Comparison of ENCODE assay signal across 12 cellular contexts in genomic region chr9:118529210-118529609, GRCh38.
DNase-seq lines count a peak whose midpoint lies in the region; ATAC-seq and TF ChIP-seq lines count a peak whose summit lies in the region.
"Had no signal": no experiment of that assay in that cellular context is flagged by ENCODE, and none has a peak within 500 bp of the region (broad histone marks: within the 10 kb centered on the region; RNA-seq: fewer than 3 reads in every experiment).

No MANE protein-coding gene starts in this region.

- H3K4me3 ChIP-seq in right atrium auricular region: no peak overlapping the region
- no peak overlapping the region for H3K4me3 ChIP-seq in effector memory CD4-positive, alpha-beta T cell (ENCODE audit: insufficient read depth, low read depth, low read length, poor library complexity, severe bottlenecking)

- H3K27ac ChIP-seq in right atrium auricular region: peak overlapping the region; percentile 35 to 84
- no peak overlapping the region for H3K27ac ChIP-seq in effector memory CD4-positive, alpha-beta T cell (ENCODE audit: insufficient read depth, low read length, poor library complexity, severe bottlenecking)

- peak; percentile 34 for DNase-seq in GM04504 (ENCODE audit: low read depth)
- peak; percentile 79 for DNase-seq in LHCN-M2 (ENCODE audit: low read depth)
- no peak for DNase-seq in right atrium auricular region (ENCODE audit: low spot score)
- DNase-seq in activated effector memory CD4-positive, alpha-beta T cell treated with anti-CD3 and anti-CD28 coated beads, Interleukin-2, amount 50 U/mL, for 16 hours: no peak
- DNase-seq in effector memory CD4-positive, alpha-beta T cell: no peak
- DNase-seq in HUDEP-2 (lab: John Stamatoyannopoulos, UW; ENCODE audit: unreplicated experiment in 76 of 76): no peak
- no peak for DNase-seq in NCI-H524 (lab: John Stamatoyannopoulos, UW)
- DNase-seq: activated B cell treated with CpG ODN at 0.5 μM for 24 hours; DMS79; NCI-H526; stimulated activated CD4-positive, alpha-beta T cell treated with anti-CD3 and anti-CD28 coated beads, Interleukin-1b, Interleukin-23, amount 100 ng/mL, for 48 hours had no signal

- peak; percentile 52 for ATAC-seq in GM21619 (IDR thresholded peaks at IDR 0.05; ENCODE audit: unreplicated experiment)

- H3K36me3 ChIP-seq in right atrium auricular region: no peaks in the 10 kb centered on the region
- H3K36me3 ChIP-seq in effector memory CD4-positive, alpha-beta T cell (ENCODE audit: control insufficient read depth, insufficient read depth, low read length): no peaks in the 10 kb centered on the region

- H3K9me3 ChIP-seq in right atrium auricular region: no peaks in the 10 kb centered on the region
- no peaks in the 10 kb centered on the region for H3K9me3 ChIP-seq in effector memory CD4-positive, alpha-beta T cell (ENCODE audit: control insufficient read depth, low read length)

- no peak for TF ChIP-seq CTCF in right atrium auricular region (IDR thresholded peaks at IDR 0.05)

- H3K27me3 ChIP-seq in right atrium auricular region: no peaks in the 10 kb centered on the region
- H3K27me3 ChIP-seq in effector memory CD4-positive, alpha-beta T cell (replicated peaks; ENCODE audit: control insufficient read depth, insufficient read depth, low read length, poor library complexity, severe bottlenecking): no peaks in the 10 kb centered on the region

- H3K4me1 ChIP-seq in right atrium auricular region: peaks cover 0 to 8% of the 10 kb centered on the region in 2 donors
- no peaks in the 10 kb centered on the region for H3K4me1 ChIP-seq in effector memory CD4-positive, alpha-beta T cell (ENCODE audit: control insufficient read depth, insufficient read depth, low read length, poor library complexity, severe bottlenecking)

Comparison
In these comparisons a context has a peak if more than half of its experiments do, and no peak if none do; other contexts are left out.
1. DNase-seq: peak in GM04504 (single experiment) and LHCN-M2 (single experiment); none in right atrium auricular region (single experiment), activated effector memory CD4-positive, alpha-beta T cell treated with anti-CD3 and anti-CD28 coated beads, Interleukin-2, amount 50 U/mL, for 16 hours (single experiment), effector memory CD4-positive, alpha-beta T cell (0 of 3), HUDEP-2 (0 of 76) and NCI-H524 (0 of 2).